In the genomic region with DNA sequence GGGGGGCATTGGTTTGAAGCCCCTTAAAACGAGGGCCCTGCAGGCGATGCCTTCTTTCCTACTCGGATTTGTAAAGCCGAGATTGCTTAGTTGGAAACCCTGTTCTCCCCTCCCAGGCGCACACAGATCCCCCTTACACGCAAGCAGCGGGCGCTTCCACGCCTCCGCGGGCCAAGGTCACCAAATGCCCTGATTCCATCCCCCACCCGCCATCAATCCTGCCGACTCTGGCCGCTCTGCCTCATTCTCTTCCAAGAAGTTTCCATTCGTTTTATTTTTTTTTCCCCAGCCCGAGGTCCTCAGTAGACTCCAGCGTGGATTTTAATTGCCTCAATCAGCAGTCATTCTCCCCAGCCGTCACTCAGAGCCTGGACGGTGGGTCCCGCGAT, we compare ENCODE assay signal across 12 cellular contexts. TPM values are rescaled to one million over a fixed set of nuclear protein-coding genes. Genes with fewer than 3 reads are reported as not detected.
DNase-seq lines count a peak whose midpoint lies in the region; ATAC-seq, FAIRE-seq and TF ChIP-seq lines count a peak whose summit lies in the region.
"Had no signal": no experiment of that assay in that cellular context is flagged by ENCODE, and none has a peak within 500 bp of the region (broad histone marks: within the 10 kb centered on the region; RNA-seq: fewer than 3 reads in every experiment).

No MANE protein-coding gene starts in this region.

- H3K9me3 Mint-ChIP-seq in activated CD8-positive, alpha-beta T cell treated with anti-CD3 and anti-CD28 coated beads for 36 hours, result no peaks in the 10 kb centered on the region

- H3K4me3 ChIP-seq in cardiac muscle cell, result peak overlapping the region; percentile 20
- H3K4me3 ChIP-seq in right atrium auricular region, result peak overlapping the region in 1 of 2 donors; percentile 22
- peak overlapping the region; percentile 70 for H3K4me3 ChIP-seq in iPS-18c (ENCODE audit: insufficient read depth, low read depth, low read length)
- H3K4me3 ChIP-seq in thoracic aorta, result peak overlapping the region; percentile 59
- H3K4me3 ChIP-seq in heart right ventricle, result no peak overlapping the region

- H3K27me3 ChIP-seq in cardiac muscle cell (peaks cover 100% of the 10 kb centered on the region), right atrium auricular region (peaks cover 5 to 49% of the 10 kb centered on the region in 2 donors), thoracic aorta (replicated peaks; ENCODE audit: insufficient read depth) (peaks cover 16% of the 10 kb centered on the region), heart right ventricle (peaks cover 34 to 100% (median 97%) of the 10 kb centered on the region in 7 donors)

- no peaks in the 10 kb centered on the region for H3K36me3 Mint-ChIP-seq in activated CD8-positive, alpha-beta T cell treated with anti-CD3 and anti-CD28 coated beads for 36 hours (ENCODE audit: low read depth)

- POLR2A ChIA-PET in activated CD8-positive, alpha-beta T cell treated with anti-CD3 and anti-CD28 coated beads for 36 hours (lab: Charles Lee), result no interaction called here

- no peak overlapping the region for H3K27ac Mint-ChIP-seq in activated CD8-positive, alpha-beta T cell treated with anti-CD3 and anti-CD28 coated beads for 36 hours

- H3K4me1 Mint-ChIP-seq in activated CD8-positive, alpha-beta T cell treated with anti-CD3 and anti-CD28 coated beads for 36 hours (ENCODE audit: low read depth), result peaks cover 30% of the 10 kb centered on the region

- H3K9me3 ChIP-seq in cardiac muscle cell (ENCODE audit: low read depth) (no peaks in the 10 kb centered on the region), right atrium auricular region (no peaks in the 10 kb centered on the region), iPS-18c (ENCODE audit: control insufficient read depth, insufficient read depth, low read length) (no peaks in the 10 kb centered on the region), thoracic aorta (no peaks in the 10 kb centered on the region), heart right ventricle (no peaks in the 10 kb centered on the region)
- H3K9me3 ChIP-seq: SK-N-SH, tibial nerve had no signal

- intact Hi-C loops in activated CD8-positive, alpha-beta T cell treated with anti-CD3 and anti-CD28 coated beads for 36 hours (cut with micrococcal nuclease), result no loop called here
- intact Hi-C loops in heart right ventricle (cut with DNase I), result no loop called here

- TF ChIP-seq CTCF in cardiac muscle cell (IDR thresholded peaks at IDR 0.05; ENCODE audit: low read depth, low read length), result no peak
- no peak for TF ChIP-seq CTCF in right atrium auricular region (IDR thresholded peaks at IDR 0.05)
- no peak for TF ChIP-seq CTCF in activated CD8-positive, alpha-beta T cell treated with anti-CD3 and anti-CD28 coated beads for 36 hours (IDR thresholded peaks at IDR 0.05)
- no peak for TF ChIP-seq CTCF in thoracic aorta (IDR thresholded peaks at IDR 0.05)
- TF ChIP-seq CTCF in heart right ventricle (IDR thresholded peaks at IDR 0.05), result no peak

- H3K27me3 Mint-ChIP-seq in activated CD8-positive, alpha-beta T cell treated with anti-CD3 and anti-CD28 coated beads for 36 hours, result peaks cover 80% of the 10 kb centered on the region

- DNase-seq in cardiac muscle cell (ENCODE audit: low read depth in 1 of 2, low spot score in 1 of 2) (no peak), right atrium auricular region (ENCODE audit: low spot score) (no peak), thoracic aorta (ENCODE audit: low spot score) (no peak), H54 (ENCODE audit: insufficient read length, low spot score) (no peak), heart right ventricle (no peak)
- DNase-seq in activated CD8-positive, alpha-beta T cell treated with anti-CD3 and anti-CD28 coated beads for 36 hours, result no peak
- DNase-seq: NCI-H524 treated with DMSO at 0.1 percent for 48 hours had no signal

- no peak for TF ChIP-seq POLR2A in H54 (IDR thresholded peaks at IDR 0.05; ENCODE audit: low read depth, low read length)

- no peak for FAIRE-seq in H54 (lab: Jason Lieb, UNC)

- H3K4me1 ChIP-seq in cardiac muscle cell (ENCODE audit: low read depth) (peaks cover 19% of the 10 kb centered on the region), right atrium auricular region (peaks cover 0 to 34% of the 10 kb centered on the region in 2 donors), thoracic aorta (ENCODE audit: control insufficient read depth in 1 of 2, low read depth in 2 of 2) (peaks cover 20 to 36% of the 10 kb centered on the region in 2 donors), heart right ventricle (peaks cover 0 to 34% (median 23%) of the 10 kb centered on the region in 9 donors)

- H3K4me3 Mint-ChIP-seq in activated CD8-positive, alpha-beta T cell treated with anti-CD3 and anti-CD28 coated beads for 36 hours, result peak overlapping the region; percentile 43

- H3K36me3 ChIP-seq in cardiac muscle cell (no peaks in the 10 kb centered on the region), right atrium auricular region (no peaks in the 10 kb centered on the region), thoracic aorta (no peaks in the 10 kb centered on the region), heart right ventricle (no peaks in the 10 kb centered on the region)
- H3K36me3 ChIP-seq: tibial nerve had no signal

- WGBS in heart right ventricle, 2 donors, result 1 to 3% methylated on average over 21 of the region's 21 CpGs

- CTCF ChIA-PET in activated CD8-positive, alpha-beta T cell treated with anti-CD3 and anti-CD28 coated beads for 36 hours (lab: Charles Lee), result interaction anchor here (1.2 to 1.5 kb wide), 2 partner anchors 84 to 340 kb away, joined by 3 read pairs; no protein-coding TSS in a partner anchor

- ATAC-seq in activated CD8-positive, alpha-beta T cell treated with anti-CD3 and anti-CD28 coated beads for 36 hours, result no peak
- ATAC-seq in thoracic aorta (ENCODE audit: insufficient number of reproducible peaks, low FRiP score, low read depth) (no peak), HG03469 (IDR thresholded peaks at IDR 0.05; ENCODE audit: unreplicated experiment) (no peak), heart right ventricle (no peak)

- H3K27ac ChIP-seq in cardiac muscle cell (no peak overlapping the region), right atrium auricular region (no peak overlapping the region), thoracic aorta (no peak overlapping the region), heart right ventricle (no peak overlapping the region)
- H3K27ac ChIP-seq: tibial nerve had no signal

RNA-seq across cellular contexts. Expression of a gene that starts 1.0 kb away (rescaled TPM):
- total RNA-seq in cardiac muscle cell, result not detected in 2 replicates
- polyA plus RNA-seq in cardiac muscle cell, result not detected in 2 replicates
- total RNA-seq in right atrium auricular region, result not detected
- total RNA-seq in activated CD8-positive, alpha-beta T cell treated with anti-CD3 and anti-CD28 coated beads for 36 hours, result not detected
- not detected for total RNA-seq in thoracic aorta
- not detected for total RNA-seq in heart right ventricle
- not detected for polyA plus RNA-seq in heart right ventricle
- total RNA-seq: aorta, tibial nerve had no signal
- polyA plus RNA-seq: aorta, SK-N-SH had no signal

Comparison
In these comparisons a context has a peak if more than half of its experiments do, and no peak if none do; other contexts are left out.
1. H3K4me3 ChIP-seq: peak in cardiac muscle cell (single experiment), iPS-18c (single experiment) and thoracic aorta (single experiment); none in heart right ventricle (0 of 10).